ENCODE assay signal across 23 cellular contexts in genomic region chr2:104250635-104251034, GRCh38.
DNase-seq lines count a peak whose midpoint lies in the region; ATAC-seq, FAIRE-seq and TF ChIP-seq lines count a peak whose summit lies in the region.
"Had no signal": no experiment of that assay in that cellular context is flagged by ENCODE, and none has a peak within 500 bp of the region (broad histone marks: within the 10 kb centered on the region; RNA-seq: fewer than 3 reads in every experiment).

No MANE protein-coding gene starts in this region.

- ATAC-seq in A549, result peak; percentile 81 to 88
- ATAC-seq in HG02610 (IDR thresholded peaks at IDR 0.05; ENCODE audit: unreplicated experiment), result no peak
- ATAC-seq in HG02852 (IDR thresholded peaks at IDR 0.05; ENCODE audit: unreplicated experiment), result no peak
- ATAC-seq: GM12878 had no signal

- peak overlapping the region; percentile 5; the same call in 1 of the 3 replicates for H3K4me3 ChIP-seq in A549
- no peak overlapping the region for H3K4me3 ChIP-seq in kidney epithelial cell (ENCODE audit: low read depth, low read length)
- H3K4me3 ChIP-seq in WERI-Rb-1 (ENCODE audit: low read depth, low read length), result no peak overlapping the region
- H3K4me3 ChIP-seq: GM12878, GM23248 had no signal

- peak overlapping the region; percentile 63 for H3K4me2 ChIP-seq in A549

- H3K4me1 ChIP-seq in A549, result peaks cover 28% of the 10 kb centered on the region

- CTCF ChIA-PET in A549 (lab: Yijun Ruan, JAX), result no interaction called here

- POLR2A ChIA-PET in A549 (lab: Yijun Ruan, JAX), result no interaction called here

- H3K27ac ChIP-seq in A549, result peak overlapping the region; percentile 58 to 85
- no peak overlapping the region for H3K27ac ChIP-seq in WERI-Rb-1
- H3K27ac ChIP-seq: 22Rv1, GM23248 had no signal

- WGBS in A549 (ENCODE audit: missing lambda C conversion rate), result under 1% methylated on average over 2 of the region's 2 CpGs

- TF ChIP-seq POLR2A in A549 (IDR thresholded peaks at IDR 0.05; ENCODE audit: low read length), result no peak

- H3K36me3 ChIP-seq in kidney epithelial cell (ENCODE audit: control insufficient read depth, insufficient read depth, low read length) (no peaks in the 10 kb centered on the region), WERI-Rb-1 (no peaks in the 10 kb centered on the region)

- FAIRE-seq in A549 (lab: Jason Lieb, UNC), result no peak
- FAIRE-seq: A204.1, GM12878, GM19239, H1 had no signal

- no peak; a peak in 1 of 5 replicates for TF ChIP-seq RAD21 in A549 (conservative IDR thresholded peaks at IDR 0.05 in 1 of 2, IDR thresholded peaks at IDR 0.05 in 1 of 2)

- peaks cover 10% of the 10 kb centered on the region; the same call in 2 of the 3 replicates for H3K9me3 ChIP-seq in A549
- no peaks in the 10 kb centered on the region for H3K9me3 ChIP-seq in WERI-Rb-1 (ENCODE audit: severe bottlenecking)

- DNase-seq in A549 (ENCODE audit: low read depth in 1 of 2, low spot score in 1 of 2) (peak in 1 of 2 experiments; percentile 65), HT-29 (ENCODE audit: low spot score) (peak; percentile 46), kidney epithelial cell (ENCODE audit: low read depth) (peak; percentile 1), renal cortical epithelial cell (ENCODE audit: low read depth) (peak; percentile 23), WERI-Rb-1 (no peak), NCI-H2196 (lab: John Stamatoyannopoulos, UW; ENCODE audit: unreplicated experiment) (no peak)
- DNase-seq: C1 segment of cervical spinal cord; CD4-positive, alpha-beta memory T cell; COR-L47; DMS 273 treated with DMSO at 0.1 percent for 48 hours; DMS79; EL; GDM1; GM23248; H7; HCEC 1CT had no signal

- TF ChIP-seq CTCF in A549 (IDR thresholded peaks at IDR 0.05), result no peak
- TF ChIP-seq CTCF in kidney epithelial cell (IDR thresholded peaks at IDR 0.05; ENCODE audit: insufficient read depth, low read length, poor library complexity, severe bottlenecking), result no peak
- TF ChIP-seq CTCF in WERI-Rb-1 (IDR thresholded peaks at IDR 0.05; ENCODE audit: low read depth, low read length), result no peak

- no peaks in the 10 kb centered on the region for H3K27me3 ChIP-seq in kidney epithelial cell (ENCODE audit: control insufficient read depth, insufficient read depth, low read length)
- H3K27me3 ChIP-seq in WERI-Rb-1 (ENCODE audit: insufficient read depth, low read depth, severe bottlenecking), result peaks cover 14% of the 10 kb centered on the region

- TF ChIP-seq EP300 in A549 (IDR thresholded peaks at IDR 0.05), result no peak

TF ChIP-seq in A549, 52 proteins besides CTCF, POLR2A, EP300 and RAD21:
- TF ChIP-seq NFE2L2 (conservative IDR thresholded peaks at IDR 0.05; ENCODE audit: low read length) (no peak), TFCP2L1 (CRISPR knock-in tag; IDR thresholded peaks at IDR 0.05) (no peak), ZNF302 (CRISPR knock-in tag; IDR thresholded peaks at IDR 0.05) (no peak), BHLHE40 (IDR thresholded peaks at IDR 0.05; ENCODE audit: low read depth, low read length) (no peak), KDM5A (IDR thresholded peaks at IDR 0.05) (no peak), TP53 (CRISPR knock-in tag; IDR thresholded peaks at IDR 0.05) (no peak), POLR2AphosphoS2 (conservative IDR thresholded peaks at IDR 0.05; ENCODE audit: low read length) (no peak), ZFP36 (IDR thresholded peaks at IDR 0.05; ENCODE audit: borderline replicate concordance, partially characterized antibody) (no peak), SREBF2 (IDR thresholded peaks at IDR 0.05) (no peak), FOSL2 (IDR thresholded peaks at IDR 0.05) (peak; percentile 28; the same call in 1 of the 2 replicates), FOSL2 (CRISPR knock-in tag; IDR thresholded peaks at IDR 0.05) (peak; percentile 64), CHD4 (IDR thresholded peaks at IDR 0.05; ENCODE audit: borderline replicate concordance) (no peak), HDAC2 (IDR thresholded peaks at IDR 0.05) (no peak), JUNB (IDR thresholded peaks at IDR 0.05) (peak; percentile 59), ESRRA (IDR thresholded peaks at IDR 0.05; ENCODE audit: borderline replicate concordance, low read length) (no peak), ELK1 (IDR thresholded peaks at IDR 0.05; ENCODE audit: low read depth, low read length) (no peak), SMC3 (IDR thresholded peaks at IDR 0.05) (peak; percentile 28; the same call in 1 of the 3 replicates), RFX5 (IDR thresholded peaks at IDR 0.05) (no peak), ZC3H11A (IDR thresholded peaks at IDR 0.05) (no peak), MYC (IDR thresholded peaks at IDR 0.05; ENCODE audit: borderline replicate concordance, low read length) (no peak)
- TF ChIP-seq, protein P1, sequence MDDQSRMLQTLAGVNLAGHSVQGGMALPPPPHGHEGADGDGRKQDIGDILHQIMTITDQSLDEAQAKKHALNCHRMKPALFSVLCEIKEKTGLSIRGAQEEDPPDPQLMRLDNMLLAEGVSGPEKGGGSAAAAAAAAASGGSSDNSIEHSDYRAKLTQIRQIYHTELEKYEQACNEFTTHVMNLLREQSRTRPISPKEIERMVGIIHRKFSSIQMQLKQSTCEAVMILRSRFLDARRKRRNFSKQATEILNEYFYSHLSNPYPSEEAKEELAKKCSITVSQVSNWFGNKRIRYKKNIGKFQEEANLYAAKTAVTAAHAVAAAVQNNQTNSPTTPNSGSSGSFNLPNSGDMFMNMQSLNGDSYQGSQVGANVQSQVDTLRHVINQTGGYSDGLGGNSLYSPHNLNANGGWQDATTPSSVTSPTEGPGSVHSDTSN (IDR thresholded peaks at IDR 0.05), result no peak

Comparison
In these comparisons a context has a peak if more than half of its experiments do, and no peak if none do; other contexts are left out.
1. ATAC-seq: peak in A549 (2 of 2); none in HG02610 (single experiment) and HG02852 (single experiment).
2. DNase-seq: peak in HT-29 (single experiment), kidney epithelial cell (single experiment) and renal cortical epithelial cell (single experiment); none in WERI-Rb-1 (single experiment) and NCI-H2196 (single experiment).